Comparison of ENCODE assay signal across 1 cellular context in genomic region chr1:22416555-22417454, GRCh38.
TF ChIP-seq lines count a peak whose summit lies in the region.

No MANE protein-coding gene starts in this region.

TF ChIP-seq in HepG2, 621 proteins besides CTCF, POLR2A, EP300 and RAD21 (continued from another document and continues in another):
- TF ChIP-seq RNF219 (CRISPR knock-in tag; IDR thresholded peaks at IDR 0.05): no peak
- TF ChIP-seq TBX3 (IDR thresholded peaks at IDR 0.05; ENCODE audit: borderline replicate concordance): no peak
- peak; percentile 31; the same call in 1 of the 2 replicates for TF ChIP-seq ZFP91 (CRISPR knock-in tag; IDR thresholded peaks at IDR 0.05; ENCODE audit: borderline replicate concordance)
- peak; percentile 64 for TF ChIP-seq HNF1B (CRISPR knock-in tag; IDR thresholded peaks at IDR 0.05)
- TF ChIP-seq FOXK2 (IDR thresholded peaks at IDR 0.05): no peak
- peak; percentile 36; the same call in 1 of the 2 replicates for TF ChIP-seq KAT8 (CRISPR knock-in tag; IDR thresholded peaks at IDR 0.05)
- TF ChIP-seq SIX1 (CRISPR knock-in tag; IDR thresholded peaks at IDR 0.05; ENCODE audit: borderline replicate concordance): no peak
- TF ChIP-seq BATF2 (CRISPR knock-in tag; IDR thresholded peaks at IDR 0.05): no peak
- no peak for TF ChIP-seq ZNF567 (CRISPR knock-in tag; IDR thresholded peaks at IDR 0.05; ENCODE audit: borderline replicate concordance)
- no peak for TF ChIP-seq NONO (IDR thresholded peaks at IDR 0.05)
- peak; percentile 65; the same call in 1 of the 2 replicates for TF ChIP-seq NONO (CRISPR knock-in tag; conservative IDR thresholded peaks at IDR 0.05)
- no peak for TF ChIP-seq HDAC6 (IDR thresholded peaks at IDR 0.05; ENCODE audit: low read depth, low read length)
- peak; percentile 98 for TF ChIP-seq ZNF770 (CRISPR knock-in tag; IDR thresholded peaks at IDR 0.05)
- TF ChIP-seq PATZ1 (CRISPR knock-in tag; IDR thresholded peaks at IDR 0.05): peak; percentile 72
- no peak for TF ChIP-seq ZNF275 (CRISPR knock-in tag; IDR thresholded peaks at IDR 0.05; ENCODE audit: borderline replicate concordance)
- no peak for TF ChIP-seq GMEB1 (CRISPR knock-in tag; IDR thresholded peaks at IDR 0.05; ENCODE audit: borderline replicate concordance)
- TF ChIP-seq ASH2L (IDR thresholded peaks at IDR 0.05; ENCODE audit: insufficient read length, low read depth, low read length): no peak
- no peak for TF ChIP-seq CC2D1A (CRISPR knock-in tag; IDR thresholded peaks at IDR 0.05)
- TF ChIP-seq SRSF1 (optimal IDR thresholded peaks at IDR 0.05; ENCODE audit: low read depth, low read length): no peak
- TF ChIP-seq MIER2 (CRISPR knock-in tag; IDR thresholded peaks at IDR 0.05): 0 out of 2 replicates have a peak, but pooled peaks have one; percentile 51
- TF ChIP-seq ZNF7 (CRISPR knock-in tag; IDR thresholded peaks at IDR 0.05): 0 out of 2 replicates have a peak, but pooled peaks have one; percentile 39
- TF ChIP-seq ZNF816 (CRISPR knock-in tag; IDR thresholded peaks at IDR 0.05; ENCODE audit: borderline replicate concordance): no peak
- 0 out of 2 replicates have a peak, but pooled peaks have one; percentile 46 for TF ChIP-seq THRA (CRISPR knock-in tag; IDR thresholded peaks at IDR 0.05; ENCODE audit: borderline replicate concordance)
- TF ChIP-seq ZKSCAN1 (IDR thresholded peaks at IDR 0.05; ENCODE audit: low read length): no peak
- TF ChIP-seq ZNF768 (CRISPR knock-in tag; IDR thresholded peaks at IDR 0.05): peak; percentile 51
- TF ChIP-seq ARID3A (IDR thresholded peaks at IDR 0.05; ENCODE audit: low read depth, low read length): 0 out of 2 replicates have a peak, but pooled peaks have one; percentile 21
- TF ChIP-seq GABPB1 (CRISPR knock-in tag; IDR thresholded peaks at IDR 0.05): peak; percentile 41; the same call in 1 of the 2 replicates
- 0 out of 2 replicates have a peak, but pooled peaks have one; percentile 25 for TF ChIP-seq ETV6 (CRISPR knock-in tag; conservative IDR thresholded peaks at IDR 0.05)
- 0 out of 2 replicates have a peak, but pooled peaks have one; percentile 37 for TF ChIP-seq ZNF839 (CRISPR knock-in tag; IDR thresholded peaks at IDR 0.05; ENCODE audit: borderline replicate concordance)
- TF ChIP-seq SALL2 (CRISPR knock-in tag; IDR thresholded peaks at IDR 0.05): peak; percentile 41; the same call in 1 of the 2 replicates
- no peak for TF ChIP-seq ZNF20 (CRISPR knock-in tag; IDR thresholded peaks at IDR 0.05)
- no peak for TF ChIP-seq CENPX (CRISPR knock-in tag; IDR thresholded peaks at IDR 0.05)
- TF ChIP-seq THAP7 (CRISPR knock-in tag; IDR thresholded peaks at IDR 0.05): no peak
- TF ChIP-seq ZBTB10 (CRISPR knock-in tag; IDR thresholded peaks at IDR 0.05; ENCODE audit: borderline replicate concordance): no peak
- peak; percentile 46 for TF ChIP-seq THAP11 (CRISPR knock-in tag; IDR thresholded peaks at IDR 0.05)
- TF ChIP-seq RFX5 (IDR thresholded peaks at IDR 0.05; ENCODE audit: low read depth, low read length): no peak
- TF ChIP-seq ZNF605 (CRISPR knock-in tag; IDR thresholded peaks at IDR 0.05): 0 out of 2 replicates have a peak, but pooled peaks have one; percentile 35
